In the genomic region with DNA sequence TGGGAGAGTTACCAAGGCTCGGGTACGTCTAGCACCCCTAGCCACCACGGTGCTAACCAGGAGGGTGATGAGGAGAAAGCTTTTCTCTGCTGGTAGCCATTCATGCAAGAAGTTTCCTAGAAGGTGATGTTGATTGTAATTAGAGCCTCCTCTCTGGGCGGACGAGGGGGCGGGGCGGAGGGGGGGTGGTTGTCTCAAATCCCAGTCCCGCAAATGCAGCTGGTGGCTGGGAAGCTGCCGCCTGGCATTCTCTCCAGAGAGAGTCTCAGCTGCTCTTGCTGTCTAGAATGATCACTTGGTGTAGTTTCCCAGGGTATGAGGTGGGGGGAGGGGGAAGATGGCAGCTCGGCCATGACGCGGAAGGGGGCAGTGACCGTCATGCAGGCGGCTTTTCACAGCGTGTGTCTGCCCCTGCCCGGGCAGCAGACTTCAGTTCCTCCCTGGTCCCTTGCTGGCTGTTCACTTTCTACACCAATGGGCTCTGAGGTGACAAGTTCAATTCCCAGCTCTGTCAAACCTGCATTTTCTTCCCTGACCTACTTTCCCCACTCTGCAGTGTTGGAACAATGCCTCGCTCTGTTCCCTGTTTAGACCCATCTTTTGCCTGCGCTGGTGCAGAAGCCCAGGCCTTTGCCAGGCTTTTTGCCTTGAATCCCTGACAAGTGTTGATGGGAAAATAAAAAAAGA, we compare ENCODE assay signal across 9 cellular contexts.
DNase-seq lines count a peak whose midpoint lies in the region; ATAC-seq and TF ChIP-seq lines count a peak whose summit lies in the region.
"Had no signal": no experiment of that assay in that cellular context is flagged by ENCODE, and none has a peak within 500 bp of the region (broad histone marks: within the 10 kb centered on the region; RNA-seq: fewer than 3 reads in every experiment).

No MANE protein-coding gene starts in this region.

- no peak overlapping the region for H3K27ac Mint-ChIP-seq in T-helper 17 cell

- DNase-seq in AG10803 (ENCODE audit: low read depth) (peak; percentile 38), NCI-H510A (lab: John Stamatoyannopoulos, UW) (peak; percentile 71), head of caudate nucleus (peak; percentile 48 to 90 (median 73)), occipital lobe (lab: John Stamatoyannopoulos, UW) (peak; percentile 80), T-helper 17 cell (no peak), NCI-H446 treated with DMSO at 0.1 percent for 48 hours (lab: John Stamatoyannopoulos, UW) (no peak), NCI-H128 (lab: John Stamatoyannopoulos, UW; ENCODE audit: unreplicated experiment) (no peak)

- H3K4me3 Mint-ChIP-seq in T-helper 17 cell = no peak overlapping the region

- intact Hi-C loops in head of caudate nucleus (cut with DNase I) = loop anchor here (5.0 kb wide), 1 partner anchor 60 kb away; the partner anchor contains the start of gene KLF7

- peaks cover 2% of the 10 kb centered on the region for H3K4me1 Mint-ChIP-seq in T-helper 17 cell

- no peak for ATAC-seq in T-helper 17 cell
- no peak for ATAC-seq in HG02870 (IDR thresholded peaks at IDR 0.05; ENCODE audit: unreplicated experiment)
- ATAC-seq: K562 had no signal

- H3K4me3 ChIP-seq in AG10803 (ENCODE audit: low read length) = no peak overlapping the region
- H3K4me3 ChIP-seq: K562 had no signal

- H3K27me3 Mint-ChIP-seq in T-helper 17 cell = peaks cover 26% of the 10 kb centered on the region

- no peaks in the 10 kb centered on the region for H3K9me3 ChIP-seq in T-helper 17 cell (ENCODE audit: control insufficient read depth, low read length, poor library complexity, severe bottlenecking)

- TF ChIP-seq CTCF in AG10803 (conservative IDR thresholded peaks at IDR 0.05; ENCODE audit: low read length) = no peak

- no peaks in the 10 kb centered on the region for H3K36me3 Mint-ChIP-seq in T-helper 17 cell (ENCODE audit: low read depth)

Comparison
In these comparisons a context has a peak if more than half of its experiments do, and no peak if none do; other contexts are left out.
1. DNase-seq: peak in AG10803 (single experiment), NCI-H510A (single experiment), head of caudate nucleus (42 of 42) and occipital lobe (single experiment); none in T-helper 17 cell (0 of 3), NCI-H446 treated with DMSO at 0.1 percent for 48 hours (single experiment) and NCI-H128 (single experiment).